13 cellular contexts compared by ENCODE assay signal in the genomic region with DNA sequence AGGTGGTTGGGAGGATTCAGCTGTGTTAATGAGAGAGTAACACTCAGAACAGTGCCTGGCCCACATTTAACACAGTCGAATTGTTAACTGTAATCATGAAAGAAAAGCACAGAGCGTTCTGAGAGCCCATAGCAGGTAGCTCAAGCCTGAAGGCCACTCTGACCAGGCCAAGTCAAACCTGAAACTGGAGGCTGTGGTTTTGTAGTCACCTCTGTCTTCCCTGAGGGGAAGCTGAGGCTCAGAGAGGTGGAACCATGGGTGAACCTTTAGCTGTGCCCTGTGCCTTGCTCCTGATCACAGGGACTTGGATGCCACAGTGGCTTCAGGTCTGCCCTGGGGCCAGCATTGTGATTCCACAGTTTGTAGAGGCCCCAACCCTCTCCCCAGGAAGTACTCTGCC.
"Had no signal": no experiment of that assay in that cellular context is flagged by ENCODE, and none has a peak within 500 bp of the region (broad histone marks: within the 10 kb centered on the region; RNA-seq: fewer than 3 reads in every experiment).

No MANE protein-coding gene starts in this region.

- H3K4me1 ChIP-seq: vagina had no signal

- H3K4me3 ChIP-seq: lung, vagina had no signal

- DNase-seq: activated CD4-positive, CD25-positive, alpha-beta regulatory T cell treated with anti-CD3 and anti-CD28 coated beads, Interleukin-2, amount 50 U/mL, for 72 hours; activated naive CD4-positive, alpha-beta T cell treated with anti-CD3 and anti-CD28 coated beads, Interleukin-2, amount 50 U/mL, for 16 hours; effector memory CD8-positive, alpha-beta T cell; foreskin fibroblast; left colon; midbrain; retina; SW 1271; T-helper 2 cell; trophoblast cell had no signal

- ATAC-seq: effector memory CD8-positive, alpha-beta T cell; left colon had no signal

- H3K27me3 ChIP-seq: vagina had no signal

- H3K9me3 ChIP-seq: vagina had no signal

- H3K27ac ChIP-seq: vagina, VCaP had no signal
